In the genomic region with DNA sequence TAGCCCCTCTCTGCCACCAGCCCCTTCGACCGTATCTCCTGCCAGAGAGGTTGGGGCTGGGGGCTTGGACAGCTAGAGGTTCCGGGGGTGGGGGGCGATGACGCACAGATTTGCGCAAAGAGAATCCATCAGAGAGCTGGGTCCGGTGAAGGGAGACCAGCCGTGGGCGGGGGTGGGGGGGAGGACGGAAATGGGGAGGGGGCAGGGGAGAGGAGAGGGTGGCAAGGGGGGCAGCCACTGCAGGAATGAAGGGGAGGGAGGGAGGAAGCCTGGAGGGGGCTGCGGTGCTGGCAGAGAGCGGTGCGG, we compare ENCODE assay signal across 24 cellular contexts. TPM values are rescaled to one million over a fixed set of nuclear protein-coding genes. Genes with fewer than 3 reads are reported as not detected.
DNase-seq lines count a peak whose midpoint lies in the region; ATAC-seq, FAIRE-seq and TF ChIP-seq lines count a peak whose summit lies in the region.
"Had no signal": no experiment of that assay in that cellular context is flagged by ENCODE, and none has a peak within 500 bp of the region (broad histone marks: within the 10 kb centered on the region; RNA-seq: fewer than 3 reads in every experiment).

No MANE protein-coding gene starts in this region.

- H3K27me3 Mint-ChIP-seq in activated T-cell treated with anti-CD3 and anti-CD28 coated beads, Interleukin-2, amount 50 U/mL, for 72 hours (ENCODE audit: low read depth): peaks cover 77% of the 10 kb centered on the region
- H3K27me3 Mint-ChIP-seq in activated T-cell treated with anti-CD3 and anti-CD28 coated beads, Interleukin-2, amount 50 U/mL, for 4 hours (ENCODE audit: low read depth): peaks cover 71% of the 10 kb centered on the region
- peaks cover 80% of the 10 kb centered on the region for H3K27me3 Mint-ChIP-seq in WTC11 (ENCODE audit: low read depth)

- peaks cover 2% of the 10 kb centered on the region in 2 donors for H3K36me3 Mint-ChIP-seq in activated T-cell treated with anti-CD3 and anti-CD28 coated beads, Interleukin-2, amount 50 U/mL, for 72 hours (ENCODE audit: insufficient read depth in 2 of 2)
- H3K36me3 Mint-ChIP-seq in activated T-cell treated with anti-CD3 and anti-CD28 coated beads, Interleukin-2, amount 50 U/mL, for 4 hours (ENCODE audit: insufficient read depth): no peaks in the 10 kb centered on the region
- H3K36me3 Mint-ChIP-seq in WTC11: no peaks in the 10 kb centered on the region
- H3K36me3 Mint-ChIP-seq: CD8-positive, alpha-beta memory T cell had no signal

- CTCF ChIA-PET in WTC11 (lab: Charles Lee): interaction anchor here (1.0 to 9.0 kb wide), 7 partner anchors 10 to 81 kb away, joined by 4 to 103 read pairs (median 8); a partner anchor contains a TSS

- POLR2A ChIA-PET in WTC11 (lab: Charles Lee): interaction anchor here (0.7 to 1.5 kb wide), 2 partner anchors 14 to 23 kb away, joined by 4 to 5 read pairs; no protein-coding TSS in a partner anchor

- H3K4me1 Mint-ChIP-seq in activated T-cell treated with anti-CD3 and anti-CD28 coated beads, Interleukin-2, amount 50 U/mL, for 72 hours (ENCODE audit: low read depth): peaks cover 80% of the 10 kb centered on the region
- peaks cover 65% of the 10 kb centered on the region for H3K4me1 Mint-ChIP-seq in activated T-cell treated with anti-CD3 and anti-CD28 coated beads, Interleukin-2, amount 50 U/mL, for 4 hours (ENCODE audit: low read depth)
- H3K4me1 Mint-ChIP-seq in WTC11: peaks cover 66% of the 10 kb centered on the region

- H3K9me3 Mint-ChIP-seq in activated T-cell treated with anti-CD3 and anti-CD28 coated beads, Interleukin-2, amount 50 U/mL, for 72 hours: no peaks in the 10 kb centered on the region
- no peaks in the 10 kb centered on the region for H3K9me3 Mint-ChIP-seq in activated T-cell treated with anti-CD3 and anti-CD28 coated beads, Interleukin-2, amount 50 U/mL, for 4 hours
- no peaks in the 10 kb centered on the region for H3K9me3 Mint-ChIP-seq in WTC11
- H3K9me3 Mint-ChIP-seq: activated B cell treated with CpG ODN at 0.5 μM for 24 hours; activated naive CD8-positive, alpha-beta T cell treated with anti-CD3 and anti-CD28 coated beads, Interleukin-2, amount 50 U/mL, for 24 hours had no signal

- peaks cover 1% of the 10 kb centered on the region for H3K9me3 ChIP-seq in iPS-18c (ENCODE audit: control insufficient read depth, insufficient read depth, low read length)
- H3K9me3 ChIP-seq: esophagus muscularis mucosa had no signal

- H3K4me3 ChIP-seq in iPS-18c (ENCODE audit: insufficient read depth, low read depth, low read length) (peak overlapping the region; percentile 39), foreskin fibroblast (ENCODE audit: low read depth in 1 of 2, low read length in 2 of 2) (no peak overlapping the region)

- no peak for ATAC-seq in activated T-cell treated with anti-CD3 and anti-CD28 coated beads, Interleukin-2, amount 50 U/mL, for 72 hours (replicated peaks in 1 of 2)
- no peak for ATAC-seq in activated T-cell treated with anti-CD3 and anti-CD28 coated beads, Interleukin-2, amount 50 U/mL, for 4 hours
- ATAC-seq in WTC11: no peak
- ATAC-seq: activated naive CD8-positive, alpha-beta T cell treated with anti-CD3 and anti-CD28 coated beads, Interleukin-2, amount 50 U/mL, for 24 hours had no signal

- peak overlapping the region; percentile 39 to 99 for H3K4me3 Mint-ChIP-seq in activated T-cell treated with anti-CD3 and anti-CD28 coated beads, Interleukin-2, amount 50 U/mL, for 72 hours
- no peak overlapping the region for H3K4me3 Mint-ChIP-seq in activated T-cell treated with anti-CD3 and anti-CD28 coated beads, Interleukin-2, amount 50 U/mL, for 4 hours
- peak overlapping the region; percentile 81 for H3K4me3 Mint-ChIP-seq in WTC11

- no peak for FAIRE-seq in urothelium cell line (lab: Jason Lieb, UNC)
- FAIRE-seq: bronchial epithelial cell had no signal

- no peak for DNase-seq in activated T-cell treated with anti-CD3 and anti-CD28 coated beads, Interleukin-2, amount 50 U/mL, for 72 hours
- no peak for DNase-seq in activated T-cell treated with anti-CD3 and anti-CD28 coated beads, Interleukin-2, amount 50 U/mL, for 4 hours
- no peak for DNase-seq in WTC11 (ENCODE audit: low spot score)
- peak; percentile 57 for DNase-seq in urothelium cell line (ENCODE audit: low spot score)
- DNase-seq in foreskin fibroblast: no peak
- no peak for DNase-seq in AG08396 (ENCODE audit: low spot score)
- no peak for DNase-seq in NCI-H748 (lab: John Stamatoyannopoulos, UW; ENCODE audit: unreplicated experiment)
- DNase-seq: activated B cell treated with CpG ODN at 0.5 μM for 24 hours; activated naive CD8-positive, alpha-beta T cell treated with anti-CD3 and anti-CD28 coated beads, Interleukin-2, amount 50 U/mL, for 24 hours; CD8-positive, alpha-beta memory T cell; dermis blood vessel endothelial cell; DMS79 treated with DMSO at 0.1 percent for 48 hours; KG1; NCI-H1092; NCI-H2081; NCI-H510A; T-helper 2 cell had no signal

- TF ChIP-seq CTCF in WTC11 (IDR thresholded peaks at IDR 0.05) (no peak), foreskin fibroblast (IDR thresholded peaks at IDR 0.05; ENCODE audit: low read depth, low read length) (no peak)

- H3K27ac Mint-ChIP-seq in activated T-cell treated with anti-CD3 and anti-CD28 coated beads, Interleukin-2, amount 50 U/mL, for 72 hours: no peak overlapping the region
- no peak overlapping the region for H3K27ac Mint-ChIP-seq in WTC11
- H3K27ac Mint-ChIP-seq: activated B cell treated with CpG ODN at 0.5 μM for 24 hours; activated naive CD8-positive, alpha-beta T cell treated with anti-CD3 and anti-CD28 coated beads, Interleukin-2, amount 50 U/mL, for 24 hours had no signal

TF ChIP-seq in WTC11, 78 proteins besides CTCF, POLR2A, EP300 and RAD21 (continues in another document):
- TF ChIP-seq, protein P1, sequence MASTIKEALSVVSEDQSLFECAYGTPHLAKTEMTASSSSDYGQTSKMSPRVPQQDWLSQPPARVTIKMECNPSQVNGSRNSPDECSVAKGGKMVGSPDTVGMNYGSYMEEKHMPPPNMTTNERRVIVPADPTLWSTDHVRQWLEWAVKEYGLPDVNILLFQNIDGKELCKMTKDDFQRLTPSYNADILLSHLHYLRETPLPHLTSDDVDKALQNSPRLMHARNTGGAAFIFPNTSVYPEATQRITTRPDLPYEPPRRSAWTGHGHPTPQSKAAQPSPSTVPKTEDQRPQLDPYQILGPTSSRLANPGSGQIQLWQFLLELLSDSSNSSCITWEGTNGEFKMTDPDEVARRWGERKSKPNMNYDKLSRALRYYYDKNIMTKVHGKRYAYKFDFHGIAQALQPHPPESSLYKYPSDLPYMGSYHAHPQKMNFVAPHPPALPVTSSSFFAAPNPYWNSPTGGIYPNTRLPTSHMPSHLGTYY (CRISPR knock-in tag; IDR thresholded peaks at IDR 0.05): no peak
- no peak for TF ChIP-seq NFATC4 (CRISPR knock-in tag; IDR thresholded peaks at IDR 0.05)
- no peak for TF ChIP-seq SMAD4 (CRISPR knock-in tag; IDR thresholded peaks at IDR 0.05)
- no peak for TF ChIP-seq NR1H2 (CRISPR knock-in tag; IDR thresholded peaks at IDR 0.05)
- no peak for TF ChIP-seq JAZF1 (CRISPR knock-in tag; IDR thresholded peaks at IDR 0.05)
- TF ChIP-seq, protein P2, sequence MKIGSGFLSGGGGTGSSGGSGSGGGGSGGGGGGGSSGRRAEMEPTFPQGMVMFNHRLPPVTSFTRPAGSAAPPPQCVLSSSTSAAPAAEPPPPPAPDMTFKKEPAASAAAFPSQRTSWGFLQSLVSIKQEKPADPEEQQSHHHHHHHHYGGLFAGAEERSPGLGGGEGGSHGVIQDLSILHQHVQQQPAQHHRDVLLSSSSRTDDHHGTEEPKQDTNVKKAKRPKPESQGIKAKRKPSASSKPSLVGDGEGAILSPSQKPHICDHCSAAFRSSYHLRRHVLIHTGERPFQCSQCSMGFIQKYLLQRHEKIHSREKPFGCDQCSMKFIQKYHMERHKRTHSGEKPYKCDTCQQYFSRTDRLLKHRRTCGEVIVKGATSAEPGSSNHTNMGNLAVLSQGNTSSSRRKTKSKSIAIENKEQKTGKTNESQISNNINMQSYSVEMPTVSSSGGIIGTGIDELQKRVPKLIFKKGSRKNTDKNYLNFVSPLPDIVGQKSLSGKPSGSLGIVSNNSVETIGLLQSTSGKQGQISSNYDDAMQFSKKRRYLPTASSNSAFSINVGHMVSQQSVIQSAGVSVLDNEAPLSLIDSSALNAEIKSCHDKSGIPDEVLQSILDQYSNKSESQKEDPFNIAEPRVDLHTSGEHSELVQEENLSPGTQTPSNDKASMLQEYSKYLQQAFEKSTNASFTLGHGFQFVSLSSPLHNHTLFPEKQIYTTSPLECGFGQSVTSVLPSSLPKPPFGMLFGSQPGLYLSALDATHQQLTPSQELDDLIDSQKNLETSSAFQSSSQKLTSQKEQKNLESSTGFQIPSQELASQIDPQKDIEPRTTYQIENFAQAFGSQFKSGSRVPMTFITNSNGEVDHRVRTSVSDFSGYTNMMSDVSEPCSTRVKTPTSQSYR (CRISPR knock-in tag; IDR thresholded peaks at IDR 0.05): no peak
- TF ChIP-seq, protein P3, sequence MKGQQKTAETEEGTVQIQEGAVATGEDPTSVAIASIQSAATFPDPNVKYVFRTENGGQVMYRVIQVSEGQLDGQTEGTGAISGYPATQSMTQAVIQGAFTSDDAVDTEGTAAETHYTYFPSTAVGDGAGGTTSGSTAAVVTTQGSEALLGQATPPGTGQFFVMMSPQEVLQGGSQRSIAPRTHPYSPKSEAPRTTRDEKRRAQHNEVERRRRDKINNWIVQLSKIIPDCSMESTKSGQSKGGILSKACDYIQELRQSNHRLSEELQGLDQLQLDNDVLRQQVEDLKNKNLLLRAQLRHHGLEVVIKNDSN (CRISPR knock-in tag; IDR thresholded peaks at IDR 0.05): no peak

RNA-seq across cellular contexts. Expression of a gene that starts 1.2 kb away (rescaled TPM):
- total RNA-seq in activated T-cell treated with anti-CD3 and anti-CD28 coated beads, Interleukin-2, amount 50 U/mL, for 72 hours: under 1 TPM in 1 of 2 donors, not detected in 1; 0.19 TPM
- not detected for total RNA-seq in activated T-cell treated with anti-CD3 and anti-CD28 coated beads, Interleukin-2, amount 50 U/mL, for 4 hours
- 5.2 to 6.4 TPM (median 5.6 TPM) in 3 replicates for total RNA-seq in WTC11 (2021)
- total RNA-seq: bronchial epithelial cell, dermis blood vessel endothelial cell, liver, myocyte had no signal

RNA-seq across cellular contexts. Expression of a gene that starts 12.3 kb away (rescaled TPM):
- total RNA-seq in activated T-cell treated with anti-CD3 and anti-CD28 coated beads, Interleukin-2, amount 50 U/mL, for 72 hours: 10 to 100 TPM; 23.4 to 28.4 TPM
- total RNA-seq in activated T-cell treated with anti-CD3 and anti-CD28 coated beads, Interleukin-2, amount 50 U/mL, for 4 hours: 10 to 100 TPM; 27.6 to 32.9 (median 28.3) TPM
- total RNA-seq in WTC11 (2021): 60.7 to 80.0 TPM (median 78.2 TPM) in 3 replicates

RNA-seq across cellular contexts. Expression of a gene that starts 13.5 kb away (rescaled TPM):
- total RNA-seq in activated T-cell treated with anti-CD3 and anti-CD28 coated beads, Interleukin-2, amount 50 U/mL, for 72 hours: not detected
- not detected for total RNA-seq in activated T-cell treated with anti-CD3 and anti-CD28 coated beads, Interleukin-2, amount 50 U/mL, for 4 hours
- total RNA-seq in WTC11 (2021): 0.32 to 0.62 TPM (median 0.39 TPM) in 3 replicates
- total RNA-seq: activated B cell treated with CpG ODN at 0.5 μM for 24 hours; bronchial epithelial cell; CD8-positive, alpha-beta memory T cell; dermis blood vessel endothelial cell; esophagus muscularis mucosa; liver; myocyte; pulmonary artery endothelial cell; spleen had no signal

RNA-seq across cellular contexts. Expression of a gene that starts 34.3 kb away (rescaled TPM):
- total RNA-seq in activated T-cell treated with anti-CD3 and anti-CD28 coated beads, Interleukin-2, amount 50 U/mL, for 72 hours: not detected
- total RNA-seq in activated T-cell treated with anti-CD3 and anti-CD28 coated beads, Interleukin-2, amount 50 U/mL, for 4 hours: not detected
- total RNA-seq in WTC11 (2021): 0.81 to 0.92 TPM (median 0.82 TPM) in 3 replicates
- total RNA-seq: activated B cell treated with CpG ODN at 0.5 μM for 24 hours; bronchial epithelial cell; CD8-positive, alpha-beta memory T cell; dermis blood vessel endothelial cell; myocyte; pulmonary artery endothelial cell; spleen had no signal

RNA-seq across cellular contexts. Expression of a gene that starts 39.7 kb away (rescaled TPM):
- under 1 TPM in 1 of 2 donors, not detected in 1; 0.14 TPM for total RNA-seq in activated T-cell treated with anti-CD3 and anti-CD28 coated beads, Interleukin-2, amount 50 U/mL, for 72 hours
- total RNA-seq in activated T-cell treated with anti-CD3 and anti-CD28 coated beads, Interleukin-2, amount 50 U/mL, for 4 hours: under 1 TPM; 0.18 to 0.46 (median 0.33) TPM
- total RNA-seq in WTC11 (2021): 1.1 to 2.6 TPM (median 2.2 TPM) in 3 replicates
- total RNA-seq: activated B cell treated with CpG ODN at 0.5 μM for 24 hours had no signal
